ENCODE assay signal across 28 cellular contexts in genomic region chr10:129626309-129626708, GRCh38.
"Had no signal": no experiment of that assay in that cellular context is flagged by ENCODE, and none has a peak within 500 bp of the region (broad histone marks: within the 10 kb centered on the region; RNA-seq: fewer than 3 reads in every experiment).

No MANE protein-coding gene starts in this region.

- H3K36me3 ChIP-seq: breast epithelium, colonic mucosa, neutrophil, pancreas, right atrium auricular region, upper lobe of left lung had no signal

- H3K27me3 ChIP-seq: breast epithelium, colonic mucosa, neutrophil, pancreas, right atrium auricular region, upper lobe of left lung had no signal

- DNase-seq: activated CD4-positive, alpha-beta T cell treated with anti-CD3 and anti-CD28 coated beads for 1 hour; activated CD4-positive, alpha-beta T cell treated with anti-CD3 and anti-CD28 coated beads, Interleukin-2, amount 50 U/mL, for 4 hours; activated CD8-positive, alpha-beta memory T cell treated with anti-CD3 and anti-CD28 coated beads for 24 hours; activated CD8-positive, alpha-beta memory T cell treated with anti-CD3 and anti-CD28 coated beads, Interleukin-2, amount 50 U/mL, for 48 hours; activated naive CD4-positive, alpha-beta T cell treated with Interleukin-2 at 50 U/mL for 16 hours; activated naive CD8-positive, alpha-beta T cell treated with anti-CD3 and anti-CD28 coated beads, Interleukin-2, amount 10 ng/mL, durations not matched to agents 7 days and 5 days; activated T-cell treated with anti-CD3 and anti-CD28 coated beads, Interleukin-2, amount 50 U/mL, for 48 hours; amniotic stem cell; colonic mucosa; erythroblast; foreskin fibroblast; hippocampal formation; islet precursor cell; left colon; natural killer cell; pancreas; psoas muscle; SK-N-SH; stimulated activated CD4-positive, alpha-beta T cell treated with anti-CD3 and anti-CD28 coated beads, Interleukin-4, amount 100 ng/mL, for 24 hours; stimulated activated naive CD8-positive, alpha-beta T cell treated with anti-CD3 and anti-CD28 coated beads, Interleukin-15, Interleukin-2, amounts not matched to agents 100 U/mL and 50 U/mL, for 24 hours; T-helper 2 cell had no signal

- H3K9me3 Mint-ChIP-seq: mesothelial cell of epicardium, natural killer cell had no signal

- H3K36me3 Mint-ChIP-seq: mesothelial cell of epicardium, natural killer cell had no signal

- ATAC-seq: left colon; natural killer cell; pancreas; psoas muscle; stimulated activated naive CD8-positive, alpha-beta T cell treated with anti-CD3 and anti-CD28 coated beads, Interleukin-15, Interleukin-2, amounts not matched to agents 100 U/mL and 50 U/mL, for 24 hours had no signal

- H3K4me3 ChIP-seq: breast epithelium, colonic mucosa, lung, pancreas, psoas muscle, right atrium auricular region, upper lobe of left lung had no signal

- H3K4me1 ChIP-seq: breast epithelium, colonic mucosa, pancreas, psoas muscle had no signal

- H3K9ac ChIP-seq: SK-N-SH had no signal

- H3K27ac ChIP-seq: breast epithelium, colonic mucosa, neutrophil, pancreas, upper lobe of left lung, VCaP had no signal

- H3K4me3 Mint-ChIP-seq: activated naive CD8-positive, alpha-beta T cell treated with anti-CD3 and anti-CD28 coated beads, Interleukin-2, amount 10 ng/mL, durations not matched to agents 7 days and 5 days; mesothelial cell of epicardium; natural killer cell had no signal

- H3K9me3 ChIP-seq: breast epithelium, colonic mucosa, neutrophil, pancreas, psoas muscle, right atrium auricular region, SK-N-SH, upper lobe of left lung had no signal

- H3K27me3 Mint-ChIP-seq: activated naive CD8-positive, alpha-beta T cell treated with anti-CD3 and anti-CD28 coated beads, Interleukin-2, amount 10 ng/mL, durations not matched to agents 7 days and 5 days had no signal

- H3K27ac Mint-ChIP-seq: activated naive CD8-positive, alpha-beta T cell treated with anti-CD3 and anti-CD28 coated beads, Interleukin-2, amount 10 ng/mL, durations not matched to agents 7 days and 5 days; mesothelial cell of epicardium had no signal

- H3K4me2 ChIP-seq: SK-N-SH had no signal
